21 cellular contexts compared by ENCODE assay signal in genomic region chr1:182447660-182448059, GRCh38. TPM values are rescaled to one million over a fixed set of nuclear protein-coding genes. Genes with fewer than 3 reads are reported as not detected.
DNase-seq lines count a peak whose midpoint lies in the region; ATAC-seq, FAIRE-seq and TF ChIP-seq lines count a peak whose summit lies in the region.
"Had no signal": no experiment of that assay in that cellular context is flagged by ENCODE, and none has a peak within 500 bp of the region (broad histone marks: within the 10 kb centered on the region; RNA-seq: fewer than 3 reads in every experiment).

No MANE protein-coding gene starts in this region.

- no peak overlapping the region for H3K9ac ChIP-seq in trophoblast cell (ENCODE audit: low read length)
- H3K9ac ChIP-seq: BLaER1 had no signal

- H3K4me2 ChIP-seq in trophoblast cell (ENCODE audit: low read length) = no peak overlapping the region
- H3K4me2 ChIP-seq: BLaER1 had no signal

- H3K4me3 ChIP-seq in trophoblast cell (ENCODE audit: low read depth, low read length) (no peak overlapping the region), HAP-1 (no peak overlapping the region)
- H3K4me3 ChIP-seq: BLaER1 had no signal

- ATAC-seq in left lobe of liver (peak; percentile 64), GM19452 (IDR thresholded peaks at IDR 0.05; ENCODE audit: unreplicated experiment) (no peak)

- no peak overlapping the region for H4K91ac ChIP-seq in trophoblast cell (ENCODE audit: low read depth, low read length)

- H3K27ac ChIP-seq in trophoblast cell (ENCODE audit: low read depth, low read length) = no peak overlapping the region
- H3K27ac ChIP-seq: BLaER1 had no signal

- FAIRE-seq in D721Med (lab: Jason Lieb, UNC) = peak; percentile 6
- FAIRE-seq: GM12891, GM19239 had no signal

- no peak overlapping the region for H2BK5ac ChIP-seq in trophoblast cell (ENCODE audit: low read depth, low read length, poor library complexity)

- DNase-seq in D721Med (ENCODE audit: insufficient read length, low spot score) (no peak), left lobe of liver (ENCODE audit: low spot score) (no peak), trophoblast cell (peak; percentile 45 to 80), HAP-1 (ENCODE audit: low spot score in 2 of 2) (no peak)
- DNase-seq: 8988T; ACHN; BE2C; C1 segment of cervical spinal cord; CD4-positive, alpha-beta memory T cell; CD4-positive, CD25-positive, alpha-beta regulatory T cell; CD8-positive, alpha-beta memory T cell; COR-L47; DMS79 treated with DMSO at 0.1 percent for 48 hours; GF-D8 had no signal

- no peak overlapping the region for H3K18ac ChIP-seq in trophoblast cell (ENCODE audit: low read length)

- H2AK5ac ChIP-seq in trophoblast cell (ENCODE audit: low read length) = no peak overlapping the region

- H3K79me1 ChIP-seq in trophoblast cell (ENCODE audit: low read length) = no peaks in the 10 kb centered on the region

- H3K14ac ChIP-seq in trophoblast cell (ENCODE audit: low read length) = no peak overlapping the region

- H3K4me1 ChIP-seq in trophoblast cell (ENCODE audit: control insufficient read depth in 1 of 2, insufficient read depth in 2 of 2, low read length in 2 of 2) (no peaks in the 10 kb centered on the region), HAP-1 (no peaks in the 10 kb centered on the region; the same call in 1 of the 2 replicates)
- H3K4me1 ChIP-seq: BE2C had no signal

- WGBS in trophoblast cell (ENCODE audit: extremely low coverage, insufficient coverage, insufficient read length) = no CpG with 5 or more reads among the region's 1 CpG

- no peaks in the 10 kb centered on the region for H3K79me2 ChIP-seq in trophoblast cell (ENCODE audit: control insufficient read depth, insufficient read depth, low read length, poor library complexity)

- TF ChIP-seq CTCF in D721Med (IDR thresholded peaks at IDR 0.05; ENCODE audit: insufficient read depth, missing control alignments) = no peak

- no peak overlapping the region for H3K4ac ChIP-seq in trophoblast cell (ENCODE audit: low read depth, low read length)

- H2BK12ac ChIP-seq in trophoblast cell (ENCODE audit: low read length) = no peak overlapping the region

- no peak overlapping the region for H4K12ac ChIP-seq in trophoblast cell (ENCODE audit: low read depth, low read length)

- H2BK120ac ChIP-seq in trophoblast cell (ENCODE audit: insufficient read depth, low read length, poor library complexity) = no peak overlapping the region

- H3K36me3 ChIP-seq in trophoblast cell (ENCODE audit: control insufficient read depth in 1 of 2, insufficient read depth in 2 of 2, low read length in 2 of 2) (no peaks in the 10 kb centered on the region), HAP-1 (replicated peaks) (no peaks in the 10 kb centered on the region)
- H3K36me3 ChIP-seq: BE2C, BLaER1 had no signal

- H3K23ac ChIP-seq in trophoblast cell (ENCODE audit: low read length) = no peak overlapping the region

- H3K9me3 ChIP-seq in trophoblast cell (ENCODE audit: insufficient read depth, low read depth, low read length) = no peaks in the 10 kb centered on the region
- no peaks in the 10 kb centered on the region for H3K9me3 ChIP-seq in HAP-1
- H3K9me3 ChIP-seq: BE2C, BLaER1 had no signal

- H3K27me3 ChIP-seq in trophoblast cell (ENCODE audit: insufficient read depth, low read length) = no peaks in the 10 kb centered on the region
- no peaks in the 10 kb centered on the region for H3K27me3 ChIP-seq in HAP-1 (ENCODE audit: low read depth)
- H3K27me3 ChIP-seq: BE2C, BLaER1 had no signal

- in situ Hi-C loops in HAP-1 (cut with MboI; ENCODE audit: low sequenced_read_pairs) = loop anchor here (10.0 kb wide), 1 partner anchor 337 kb away; the partner anchor contains the start of gene NPL

- no peak overlapping the region for H4K8ac ChIP-seq in trophoblast cell (ENCODE audit: low read depth, low read length)

- H2AFZ ChIP-seq in trophoblast cell (ENCODE audit: insufficient read depth, low read length, poor library complexity) = no peak overlapping the region

RNA-seq across cellular contexts. Expression of gene RGSL1, which starts 2.3 kb away (rescaled TPM):
- total RNA-seq in left lobe of liver = not detected
- polyA plus RNA-seq in trophoblast cell (2013) = not detected in 2 replicates
- total RNA-seq: A673; CD4-positive, alpha-beta memory T cell; CD4-positive, CD25-positive, alpha-beta regulatory T cell; CD8-positive, alpha-beta memory T cell had no signal
- polyA plus RNA-seq: AG04450; CD14-positive monocyte; CD4-positive, CD25-positive, alpha-beta regulatory T cell; CD8-positive, alpha-beta memory T cell had no signal

RNA-seq across cellular contexts. Expression of gene TEDDM1, which starts 47.2 kb away (rescaled TPM):
- not detected for total RNA-seq in left lobe of liver
- not detected in 2 replicates for polyA plus RNA-seq in trophoblast cell (2013)
- total RNA-seq: A673; CD4-positive, alpha-beta memory T cell; CD4-positive, CD25-positive, alpha-beta regulatory T cell; CD8-positive, alpha-beta memory T cell had no signal
- polyA plus RNA-seq: AG04450; CD4-positive, alpha-beta memory T cell; CD8-positive, alpha-beta memory T cell had no signal

RNA-seq across cellular contexts. Expression of gene GLUL, which starts 56.1 kb away (rescaled TPM):
- total RNA-seq in left lobe of liver = 221 TPM
- polyA plus RNA-seq in trophoblast cell (2013) = 122 and 127 TPM in 2 replicates

Comparison
In these comparisons a context has a peak if more than half of its experiments do, and no peak if none do; other contexts are left out.
1. DNase-seq: peak in trophoblast cell (2 of 2); none in D721Med (single experiment), left lobe of liver (single experiment) and HAP-1 (0 of 2).